8 cellular contexts compared by ENCODE assay signal in genomic region chr7:156979007-156979606, GRCh38. TPM values are rescaled to one million over a fixed set of nuclear protein-coding genes. Genes with fewer than 3 reads are reported as not detected.
"Had no signal": no experiment of that assay in that cellular context is flagged by ENCODE, and none has a peak within 500 bp of the region (broad histone marks: within the 10 kb centered on the region; RNA-seq: fewer than 3 reads in every experiment).

No MANE protein-coding gene starts in this region.

- H2AFZ ChIP-seq: GM23338 had no signal

- H3K27ac ChIP-seq: KMS-11 had no signal

- H3K4me3 ChIP-seq: GM23338 had no signal

- H3K4me3 Mint-ChIP-seq: GM23338, H9, HFFc6, IgD-negative memory B cell had no signal

- H3K27me3 Mint-ChIP-seq: IgD-negative memory B cell had no signal

- DNase-seq: H9, HCEC 1CT, HFFc6, KBM-7 had no signal

- H3K4me1 Mint-ChIP-seq: GM23338, H9 had no signal

- H3K4me2 ChIP-seq: GM23338, KMS-11 had no signal

- H3K9ac ChIP-seq: KMS-11 had no signal

- H3K27ac Mint-ChIP-seq: H9, HFFc6 had no signal

RNA-seq across cellular contexts. Expression of gene MNX1, which starts 31.4 kb away (rescaled TPM):
- total RNA-seq: H9, HFFc6 had no signal
- polyA plus RNA-seq: H1, IgD-negative memory B cell had no signal
